Comparison of ENCODE assay signal across 8 cellular contexts in genomic region chr17:33521784-33522183, GRCh38.
DNase-seq lines count a peak whose midpoint lies in the region; ATAC-seq, FAIRE-seq and TF ChIP-seq lines count a peak whose summit lies in the region.

No MANE protein-coding gene starts in this region.

- H3K4me2 ChIP-seq in SU-DHL-6 (ENCODE audit: low read depth, low read length, poor library complexity, severe bottlenecking): no peak overlapping the region

- no peaks in the 10 kb centered on the region for H3K9me2 ChIP-seq in SU-DHL-6 (replicated peaks; ENCODE audit: insufficient read depth, low read length)

- TF ChIP-seq CTCF in GM12873 (IDR thresholded peaks at IDR 0.05; ENCODE audit: insufficient read depth, low read depth, low read length, missing control alignments) (peak; percentile 40), SU-DHL-6 (IDR thresholded peaks at IDR 0.05; ENCODE audit: insufficient read depth, low read length, poor library complexity, severe bottlenecking) (peak; percentile 32)

- H3K4me3 ChIP-seq in SU-DHL-6 (ENCODE audit: insufficient read depth, low read length, poor library complexity, severe bottlenecking): no peak overlapping the region
- H3K4me3 ChIP-seq in MG63: no peak overlapping the region

- no peak for ATAC-seq in GM18505 (IDR thresholded peaks at IDR 0.05; ENCODE audit: unreplicated experiment)
- ATAC-seq in GM18870 (IDR thresholded peaks at IDR 0.05; ENCODE audit: unreplicated experiment): no peak

- no peaks in the 10 kb centered on the region for H3K36me3 ChIP-seq in SU-DHL-6 (ENCODE audit: low read length)
- no peaks in the 10 kb centered on the region for H3K36me3 ChIP-seq in MG63

- H3K9ac ChIP-seq in SU-DHL-6 (ENCODE audit: low read length): no peak overlapping the region

- H3K27me3 ChIP-seq in SU-DHL-6 (ENCODE audit: low read length) (no peaks in the 10 kb centered on the region), MG63 (no peaks in the 10 kb centered on the region)

- TF ChIP-seq POLR2A in GM18505 (IDR thresholded peaks at IDR 0.05; ENCODE audit: borderline replicate concordance, extremely low read depth, insufficient read depth, insufficient read length): no peak
- no peak for TF ChIP-seq POLR2A in H54 (IDR thresholded peaks at IDR 0.05; ENCODE audit: low read depth, low read length)

- no peaks in the 10 kb centered on the region for H3F3A ChIP-seq in SU-DHL-6 (ENCODE audit: insufficient read depth)

- H3K27ac ChIP-seq in SU-DHL-6 (ENCODE audit: low read depth, low read length): no peak overlapping the region

- no peaks in the 10 kb centered on the region for H3K79me2 ChIP-seq in SU-DHL-6 (ENCODE audit: insufficient read depth, low read length)

- no peaks in the 10 kb centered on the region for H4K20me1 ChIP-seq in SU-DHL-6 (ENCODE audit: low read depth, low read length)

- H2AFZ ChIP-seq in SU-DHL-6 (ENCODE audit: low read depth, low read length, severe bottlenecking): no peak overlapping the region

- no peak for FAIRE-seq in H54 (lab: Jason Lieb, UNC)

- H3K9me3 ChIP-seq in SU-DHL-6 (ENCODE audit: insufficient read depth, low read length) (no peaks in the 10 kb centered on the region), MG63 (no peaks in the 10 kb centered on the region)

- peak; percentile 3 for DNase-seq in COR-L47 (lab: John Stamatoyannopoulos, UW)
- peak; percentile 26 for DNase-seq in kidney tubule cell (ENCODE audit: low spot score)
- DNase-seq in MG63: no peak
- DNase-seq in H54 (ENCODE audit: insufficient read length, low spot score): no peak

Comparison
In these comparisons a context has a peak if more than half of its experiments do, and no peak if none do; other contexts are left out.
1. DNase-seq: peak in COR-L47 (single experiment) and kidney tubule cell (single experiment); none in MG63 (single experiment) and H54 (single experiment).